Comparison of ENCODE assay signal across 1 cellular context in genomic region chr17:50125420-50125997, GRCh38.
TF ChIP-seq lines count a peak whose summit lies in the region.

No MANE protein-coding gene starts in this region.

TF ChIP-seq in WTC11, 78 proteins besides CTCF, POLR2A, EP300 and RAD21 (continued from another document):
- no peak for TF ChIP-seq IRF1 (CRISPR knock-in tag; IDR thresholded peaks at IDR 0.05)
- TF ChIP-seq USF2 (CRISPR knock-in tag; IDR thresholded peaks at IDR 0.05), result no peak
- no peak for TF ChIP-seq TEAD1 (CRISPR knock-in tag; IDR thresholded peaks at IDR 0.05)
- TF ChIP-seq, protein P1, sequence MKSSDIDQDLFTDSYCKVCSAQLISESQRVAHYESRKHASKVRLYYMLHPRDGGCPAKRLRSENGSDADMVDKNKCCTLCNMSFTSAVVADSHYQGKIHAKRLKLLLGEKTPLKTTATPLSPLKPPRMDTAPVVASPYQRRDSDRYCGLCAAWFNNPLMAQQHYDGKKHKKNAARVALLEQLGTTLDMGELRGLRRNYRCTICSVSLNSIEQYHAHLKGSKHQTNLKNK (CRISPR knock-in tag; IDR thresholded peaks at IDR 0.05), result no peak
- no peak for TF ChIP-seq ERG (CRISPR knock-in tag; IDR thresholded peaks at IDR 0.05)
- no peak for TF ChIP-seq NR1H2 (CRISPR knock-in tag; IDR thresholded peaks at IDR 0.05)
